8 cellular contexts compared by ENCODE assay signal in the genomic region with DNA sequence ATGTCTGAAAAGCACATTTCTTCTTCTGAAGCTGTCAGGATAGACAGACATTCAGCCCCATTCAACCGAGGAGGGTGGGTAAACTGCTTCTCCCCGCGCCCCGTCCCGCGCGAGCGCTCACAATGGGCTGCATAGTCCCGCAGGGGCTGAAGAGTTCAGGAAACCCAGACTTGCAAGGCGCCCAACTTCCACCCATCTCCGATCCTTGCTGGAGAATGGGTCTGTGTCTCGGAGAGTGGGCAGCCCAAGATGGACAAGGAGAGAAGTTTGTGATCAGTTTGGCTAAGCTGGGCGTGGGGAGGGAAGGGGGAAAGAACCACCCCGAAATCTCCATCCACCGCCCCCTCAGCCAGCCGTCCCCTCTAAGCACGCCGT. TPM values are rescaled to one million over a fixed set of nuclear protein-coding genes. Genes with fewer than 3 reads are reported as not detected.
DNase-seq lines count a peak whose midpoint lies in the region; ATAC-seq and TF ChIP-seq lines count a peak whose summit lies in the region.

No MANE protein-coding gene starts in this region.

- H3K4me3 ChIP-seq in AG04450 (ENCODE audit: low read depth, low read length) (peak overlapping the region; percentile 83), RWPE2 (ENCODE audit: severe bottlenecking) (peak overlapping the region; percentile 97), lower lobe of right lung (peak overlapping the region; percentile 69), thoracic aorta (peak overlapping the region; percentile 100)

- H3K9me3 ChIP-seq in AG04450 (ENCODE audit: control insufficient read depth, insufficient read depth, low read length) (no peaks in the 10 kb centered on the region), RWPE2 (ENCODE audit: severe bottlenecking) (no peaks in the 10 kb centered on the region), lower lobe of right lung (no peaks in the 10 kb centered on the region), thoracic aorta (no peaks in the 10 kb centered on the region)

- peaks cover 3% of the 10 kb centered on the region for H3K27me3 ChIP-seq in AG04450 (ENCODE audit: control insufficient read depth, insufficient read depth, low read length)
- no peaks in the 10 kb centered on the region for H3K27me3 ChIP-seq in RWPE2 (ENCODE audit: insufficient read depth, poor library complexity, severe bottlenecking)
- H3K27me3 ChIP-seq in lower lobe of right lung (ENCODE audit: low read depth): no peaks in the 10 kb centered on the region
- no peaks in the 10 kb centered on the region for H3K27me3 ChIP-seq in thoracic aorta (replicated peaks; ENCODE audit: insufficient read depth)

- H3K4me1 ChIP-seq in RWPE2 (ENCODE audit: insufficient read depth, poor library complexity, severe bottlenecking) (peaks cover 15% of the 10 kb centered on the region), lower lobe of right lung (peaks cover 10% of the 10 kb centered on the region), thoracic aorta (ENCODE audit: control insufficient read depth in 1 of 2, low read depth in 2 of 2) (peaks cover 9 to 14% of the 10 kb centered on the region in 2 donors)

- CTCF ChIA-PET in AG04450 (lab: Charles Lee): interaction anchor here (0.5 to 2.8 kb wide), 2 partner anchors 50 to 124 kb away, joined by 4 to 16 read pairs; no protein-coding TSS in a partner anchor

- DNase-seq in AG04450 (ENCODE audit: low read depth, low spot score) (no peak), RWPE2 (ENCODE audit: low spot score) (peak; percentile 51), dermis blood vessel endothelial cell (peak; percentile 54), lower lobe of right lung (no peak), thoracic aorta (ENCODE audit: low spot score) (no peak), NCI-H2171 (lab: John Stamatoyannopoulos, UW) (no peak)

- TF ChIP-seq CTCF in AG04450 (IDR thresholded peaks at IDR 0.05; ENCODE audit: low read depth, low read length) (no peak), RWPE2 (IDR thresholded peaks at IDR 0.05; ENCODE audit: poor library complexity, severe bottlenecking) (no peak), lower lobe of right lung (IDR thresholded peaks at IDR 0.05) (no peak), thoracic aorta (IDR thresholded peaks at IDR 0.05) (no peak)

- ATAC-seq in GM21515 (IDR thresholded peaks at IDR 0.05; ENCODE audit: unreplicated experiment) (peak; percentile 3), RWPE2 (ENCODE audit: low read depth) (peak; percentile 39), lower lobe of right lung (peak; percentile 51 to 59), thoracic aorta (ENCODE audit: insufficient number of reproducible peaks, low FRiP score, low read depth) (peak; percentile 7), HG03159 (IDR thresholded peaks at IDR 0.05; ENCODE audit: unreplicated experiment) (no peak)

- no peaks in the 10 kb centered on the region for H3K36me3 ChIP-seq in RWPE2 (ENCODE audit: low read depth)
- no peaks in the 10 kb centered on the region for H3K36me3 ChIP-seq in lower lobe of right lung
- no peaks in the 10 kb centered on the region for H3K36me3 ChIP-seq in thoracic aorta

- POLR2A ChIA-PET in AG04450 (lab: Yijun Ruan, JAX): interaction anchor here (0.7 kb wide), 1 partner anchor 860 kb away, joined by 4 read pairs; no protein-coding TSS in a partner anchor

- intact Hi-C loops in lower lobe of right lung (cut with DNase I): no loop called here

- H3K27ac ChIP-seq in AG04450 (ENCODE audit: low read depth, low read length): peak overlapping the region; percentile 94
- H3K27ac ChIP-seq in RWPE2 (ENCODE audit: poor library complexity, severe bottlenecking): no peak overlapping the region
- H3K27ac ChIP-seq in lower lobe of right lung: peak overlapping the region; percentile 95
- peak overlapping the region; percentile 99 for H3K27ac ChIP-seq in thoracic aorta

RNA-seq across cellular contexts. Expression of a gene that starts 0.7 kb away (rescaled TPM):
- polyA plus RNA-seq in AG04450 (2011; rRNA removed): 14.5 and 16.1 TPM in 2 replicates
- 18.0 and 24.4 TPM in 2 replicates for polyA minus RNA-seq in AG04450 (2011; rRNA and poly(A)+ RNA removed)
- total RNA-seq in dermis blood vessel endothelial cell: 39.7 and 44.5 TPM in 2 replicates
- 24.2 TPM for total RNA-seq in lower lobe of right lung
- 10 to 100 TPM; 47.2 to 87.7 TPM for total RNA-seq in thoracic aorta

Comparison
In these comparisons a context has a peak if more than half of its experiments do, and no peak if none do; other contexts are left out.
1. DNase-seq: peak in RWPE2 (single experiment) and dermis blood vessel endothelial cell (single experiment); none in AG04450 (single experiment), lower lobe of right lung (single experiment), thoracic aorta (single experiment) and NCI-H2171 (single experiment).
2. Peak in every context shown above with its lines, with median percentiles within 50 percentile points of each other: H3K4me3 ChIP-seq.